In genomic region chr17:81127133-81127455, GRCh38 we compare ENCODE assay signal across 20 cellular contexts. TPM values are rescaled to one million over a fixed set of nuclear protein-coding genes. Genes with fewer than 3 reads are reported as not detected.
"Had no signal": no experiment of that assay in that cellular context is flagged by ENCODE, and none has a peak within 500 bp of the region (broad histone marks: within the 10 kb centered on the region; RNA-seq: fewer than 3 reads in every experiment).

No MANE protein-coding gene starts in this region.

- H3K4me1 ChIP-seq: ascending aorta, body of pancreas had no signal

- H3K36me3 ChIP-seq: ascending aorta had no signal

- H3K27ac ChIP-seq: ascending aorta, body of pancreas had no signal

- H3K4me3 ChIP-seq: ascending aorta, body of pancreas, K562 had no signal

- H3K27me3 ChIP-seq: ascending aorta, body of pancreas had no signal

- H3K9me3 ChIP-seq: ascending aorta, body of pancreas had no signal

- DNase-seq: activated CD4-positive, alpha-beta T cell treated with anti-CD3 and anti-CD28 coated beads for 48 hours; activated CD4-positive, alpha-beta T cell treated with anti-CD3 and anti-CD28 coated beads, Interleukin-2, amount 50 U/mL, for 4 hours; activated CD8-positive, alpha-beta memory T cell treated with anti-CD3 and anti-CD28 coated beads, Interleukin-2, amount 50 U/mL, for 48 hours; activated CD8-positive, alpha-beta T cell treated with anti-CD3 and anti-CD28 coated beads, Interleukin-2, amount 10 ng/mL, durations not matched to agents 7 days and 5 days; activated effector memory CD4-positive, alpha-beta T cell treated with Interleukin-2 at 50 U/mL for 16 hours; activated naive CD4-positive, alpha-beta T cell; activated T-cell treated with anti-CD3 and anti-CD28 coated beads, Interleukin-2, amount 50 U/mL, for 1 hour; body of pancreas; Karpas-422; MM.1S; NCI-H1105 treated with DMSO at 0.1 percent for 48 hours; NCI-H1436 treated with DMSO at 0.1 percent for 48 hours; NCI-H187; NCI-H2081; NCI-H524; PC-3; SHP77 treated with DMSO at 0.1 percent for 48 hours had no signal

- ATAC-seq: activated CD4-positive, CD25-positive, alpha-beta regulatory T cell treated with anti-CD3 and anti-CD28 coated beads, Interleukin-2, amount 50 U/mL, for 24 hours; activated CD8-positive, alpha-beta T cell treated with anti-CD3 and anti-CD28 coated beads, Interleukin-2, amount 10 ng/mL, durations not matched to agents 7 days and 5 days; body of pancreas; PC-3 had no signal

RNA-seq across cellular contexts. Expression of gene PVALEF, which starts 38.2 kb away (rescaled TPM):
- polyA plus RNA-seq: K562 had no signal
